In genomic region chr11:69442807-69443137, GRCh38 we compare ENCODE assay signal across 10 cellular contexts. TPM values are rescaled to one million over a fixed set of nuclear protein-coding genes. Genes with fewer than 3 reads are reported as not detected.
A peak's percentile ranks its signal among the peaks of the same experiment; 100 is the strongest.
DNase-seq lines count a peak whose midpoint lies in the region; ATAC-seq and TF ChIP-seq lines count a peak whose summit lies in the region.
"Had no signal": no experiment of that assay in that cellular context is flagged by ENCODE, and none has a peak within 500 bp of the region (broad histone marks: within the 10 kb centered on the region; RNA-seq: fewer than 3 reads in every experiment).

No MANE protein-coding gene starts in this region.

- in situ Hi-C loops in astrocyte of the spinal cord (cut with HindIII; ENCODE audit: low sequenced_read_pairs) = loop anchor here (10.0 kb wide), 1 partner anchor 78 kb away; no protein-coding TSS in a partner anchor

- peaks cover 5% of the 10 kb centered on the region for H3K27me3 Mint-ChIP-seq in HFFc6 (ENCODE audit: insufficient read depth)

- H3K27ac Mint-ChIP-seq in HFFc6 = peak overlapping the region; percentile 99
- H3K27ac Mint-ChIP-seq: stimulated activated naive CD8-positive, alpha-beta T cell treated with anti-CD3 and anti-CD28 coated beads, Interleukin-15, Interleukin-2, amounts not matched to agents 100 ng/mL and 50 ng/mL, for 24 hours had no signal

- H3K4me1 Mint-ChIP-seq in HFFc6 (ENCODE audit: low read depth) = peaks cover 84% of the 10 kb centered on the region

- no peak for TF ChIP-seq CTCF in HFFc6 (IDR thresholded peaks at IDR 0.05)
- TF ChIP-seq CTCF in astrocyte of the spinal cord (IDR thresholded peaks at IDR 0.05; ENCODE audit: low read depth, low read length) = no peak

- H3K9me3 Mint-ChIP-seq in HFFc6 = no peaks in the 10 kb centered on the region
- H3K9me3 Mint-ChIP-seq: stimulated activated naive CD8-positive, alpha-beta T cell treated with anti-CD3 and anti-CD28 coated beads, Interleukin-15, Interleukin-2, amounts not matched to agents 100 ng/mL and 50 ng/mL, for 24 hours had no signal

- DNase-seq in HFFc6 (peak; percentile 86), astrocyte of the spinal cord (ENCODE audit: low read depth, low spot score) (peak; percentile 62), left colon (peak in 1 of 2 donors; percentile 48), stromal cell of bone marrow (ENCODE audit: low read depth) (peak; percentile 10), NCI-H526 treated with DMSO at 0.1 percent for 48 hours (lab: John Stamatoyannopoulos, UW) (no peak), NCI-H1930 (lab: John Stamatoyannopoulos, UW) (no peak)
- DNase-seq in stimulated activated CD4-positive, alpha-beta T cell treated with anti-CD3 and anti-CD28 coated beads, Interleukin-2, amount 100 ng/mL, for 48 hours = no peak
- no peak for DNase-seq in stimulated activated naive CD4-positive, alpha-beta T cell (lab: John Stamatoyannopoulos, UW)

- intact Hi-C loops in left colon (cut with DNase I, micrococcal nuclease) = no loop called here

- ATAC-seq in left colon = peak; percentile 47

- H3K36me3 Mint-ChIP-seq in HFFc6 (ENCODE audit: low read depth) = 0 out of 2 replicates have a peak, but pooled peaks cover 4% of the 10 kb centered on the region

- no peak overlapping the region for H3K4me3 ChIP-seq in astrocyte of the spinal cord (ENCODE audit: low read depth, low read length)

- H3K4me3 Mint-ChIP-seq in HFFc6 = peak overlapping the region; percentile 86
- H3K4me3 Mint-ChIP-seq: stimulated activated naive CD8-positive, alpha-beta T cell treated with anti-CD3 and anti-CD28 coated beads, Interleukin-15, Interleukin-2, amounts not matched to agents 100 ng/mL and 50 ng/mL, for 24 hours had no signal

RNA-seq across cellular contexts. Expression of gene LINC01488, which starts 38.7 kb away (rescaled TPM):
- total RNA-seq in HFFc6 (2021; fragmentation: NEBNext Ultra II Directional; extraction: Animal tissue kit (Norgen Biotek cat#: 25700)) = not detected
- total RNA-seq in left colon = not detected
- total RNA-seq: glomerular endothelial cell had no signal

Comparison
In these comparisons a context has a peak if more than half of its experiments do, and no peak if none do; other contexts are left out.
1. DNase-seq: peak in HFFc6 (single experiment), astrocyte of the spinal cord (single experiment) and stromal cell of bone marrow (single experiment); none in stimulated activated CD4-positive, alpha-beta T cell treated with anti-CD3 and anti-CD28 coated beads, Interleukin-2, amount 100 ng/mL, for 48 hours (0 of 2), NCI-H526 treated with DMSO at 0.1 percent for 48 hours (single experiment), NCI-H1930 (0 of 2) and stimulated activated naive CD4-positive, alpha-beta T cell (0 of 6).